ENCODE assay signal across 9 cellular contexts in genomic region chr16:2838928-2839327, GRCh38. TPM values are rescaled to one million over a fixed set of nuclear protein-coding genes. Genes with fewer than 3 reads are reported as not detected.
DNase-seq lines count a peak whose midpoint lies in the region; ATAC-seq and TF ChIP-seq lines count a peak whose summit lies in the region.
"Had no signal": no experiment of that assay in that cellular context is flagged by ENCODE, and none has a peak within 500 bp of the region (broad histone marks: within the 10 kb centered on the region; RNA-seq: fewer than 3 reads in every experiment).

No MANE protein-coding gene starts in this region.

- H3K4me1 Mint-ChIP-seq in CD8-positive, alpha-beta memory T cell, result peaks cover 33 to 49% (median 38%) of the 10 kb centered on the region in 3 donors
- H3K4me1 Mint-ChIP-seq in activated naive CD8-positive, alpha-beta T cell treated with anti-CD3 and anti-CD28 coated beads for 36 hours, result peaks cover 22% of the 10 kb centered on the region
- peaks cover 3% of the 10 kb centered on the region for H3K4me1 Mint-ChIP-seq in progenitor cell of endocrine pancreas (ENCODE audit: low read depth)

- POLR2A ChIA-PET in CD8-positive, alpha-beta memory T cell (lab: Charles Lee), result no interaction called here

- no peak overlapping the region for H3K4me3 ChIP-seq in CD8-positive, alpha-beta memory T cell (ENCODE audit: low read length)
- H3K4me3 ChIP-seq in cardiac muscle cell, result no peak overlapping the region

- no peaks in the 10 kb centered on the region for H3K36me3 Mint-ChIP-seq in CD8-positive, alpha-beta memory T cell
- peaks cover 5% of the 10 kb centered on the region for H3K36me3 Mint-ChIP-seq in activated naive CD8-positive, alpha-beta T cell treated with anti-CD3 and anti-CD28 coated beads for 36 hours
- H3K36me3 Mint-ChIP-seq in progenitor cell of endocrine pancreas (ENCODE audit: insufficient read depth), result no peaks in the 10 kb centered on the region

- no peaks in the 10 kb centered on the region for H3K9me3 Mint-ChIP-seq in CD8-positive, alpha-beta memory T cell
- peaks cover 3% of the 10 kb centered on the region for H3K9me3 Mint-ChIP-seq in activated naive CD8-positive, alpha-beta T cell treated with anti-CD3 and anti-CD28 coated beads for 36 hours
- H3K9me3 Mint-ChIP-seq in progenitor cell of endocrine pancreas (ENCODE audit: low read depth), result no peaks in the 10 kb centered on the region

- H3K9me3 ChIP-seq in CD8-positive, alpha-beta memory T cell (ENCODE audit: low read length), result no peaks in the 10 kb centered on the region
- no peaks in the 10 kb centered on the region for H3K9me3 ChIP-seq in cardiac muscle cell (ENCODE audit: low read depth)

- H3K27ac Mint-ChIP-seq in CD8-positive, alpha-beta memory T cell, result peak overlapping the region in 7 of 8 donors; percentile 20 to 88 (median 74)
- no peak overlapping the region for H3K27ac Mint-ChIP-seq in activated naive CD8-positive, alpha-beta T cell treated with anti-CD3 and anti-CD28 coated beads for 36 hours
- H3K27ac Mint-ChIP-seq in progenitor cell of endocrine pancreas, result no peak overlapping the region

- no peaks in the 10 kb centered on the region for H3K36me3 ChIP-seq in CD8-positive, alpha-beta memory T cell (ENCODE audit: insufficient read depth, low read length)
- H3K36me3 ChIP-seq in cardiac muscle cell, result no peaks in the 10 kb centered on the region

- DNase-seq in CD8-positive, alpha-beta memory T cell, result peak; percentile 33 to 74 (median 55)
- peak; percentile 69 for DNase-seq in HCEC 1CT
- peak; percentile 23 for DNase-seq in SHP77 treated with DMSO at 0.1 percent for 48 hours (lab: John Stamatoyannopoulos, UW)
- peak; percentile 65 for DNase-seq in activated naive CD8-positive, alpha-beta T cell treated with anti-CD3 and anti-CD28 coated beads for 36 hours
- DNase-seq in cardiac muscle cell (ENCODE audit: low read depth in 1 of 2, low spot score in 1 of 2), result peak; percentile 84 to 86
- peak; percentile 62 for DNase-seq in progenitor cell of endocrine pancreas (ENCODE audit: low spot score, unreplicated experiment)
- no peak for DNase-seq in KG1 (lab: John Stamatoyannopoulos, UW)

- no peaks in the 10 kb centered on the region for H3K27me3 ChIP-seq in CD8-positive, alpha-beta memory T cell (ENCODE audit: insufficient read depth, low read length, poor library complexity, severe bottlenecking)
- peaks cover under 1% of the 10 kb centered on the region for H3K27me3 ChIP-seq in cardiac muscle cell

- H3K27ac ChIP-seq in CD8-positive, alpha-beta memory T cell (ENCODE audit: low read depth, low read length), result no peak overlapping the region
- H3K27ac ChIP-seq in cardiac muscle cell, result no peak overlapping the region

- peaks cover 42% of the 10 kb centered on the region for H3K4me1 ChIP-seq in CD8-positive, alpha-beta memory T cell (ENCODE audit: insufficient read depth, low read length)
- H3K4me1 ChIP-seq in cardiac muscle cell (ENCODE audit: low read depth), result no peaks in the 10 kb centered on the region

- peaks cover 0 to 5% of the 10 kb centered on the region in 2 donors for H3K27me3 Mint-ChIP-seq in CD8-positive, alpha-beta memory T cell
- peaks cover 2% of the 10 kb centered on the region for H3K27me3 Mint-ChIP-seq in activated naive CD8-positive, alpha-beta T cell treated with anti-CD3 and anti-CD28 coated beads for 36 hours
- peaks cover 11% of the 10 kb centered on the region for H3K27me3 Mint-ChIP-seq in progenitor cell of endocrine pancreas

- ATAC-seq in HG03378 (IDR thresholded peaks at IDR 0.05; ENCODE audit: unreplicated experiment), result no peak

- TF ChIP-seq CTCF in cardiac muscle cell (IDR thresholded peaks at IDR 0.05; ENCODE audit: low read depth, low read length), result peak; percentile 93
- peak; percentile 92 for TF ChIP-seq CTCF in progenitor cell of endocrine pancreas (IDR thresholded peaks at IDR 0.05; ENCODE audit: unreplicated experiment)

- no peak overlapping the region for H3K4me3 Mint-ChIP-seq in CD8-positive, alpha-beta memory T cell
- H3K4me3 Mint-ChIP-seq in activated naive CD8-positive, alpha-beta T cell treated with anti-CD3 and anti-CD28 coated beads for 36 hours, result no peak overlapping the region
- no peak overlapping the region for H3K4me3 Mint-ChIP-seq in progenitor cell of endocrine pancreas (ENCODE audit: low read depth)

- CTCF ChIA-PET in CD8-positive, alpha-beta memory T cell (lab: Charles Lee), result interaction anchor here (0.9 to 3.5 kb wide), 10 partner anchors 15 to 88 kb away, joined by 3 to 51 read pairs (median 4); partner anchors contain the start of gene FLYWCH1

RNA-seq across cellular contexts. Expression of gene ZG16B, which starts 8.8 kb away (rescaled TPM):
- total RNA-seq in CD8-positive, alpha-beta memory T cell, result under 1 TPM; 0.29 to 0.74 TPM
- not detected for polyA plus RNA-seq in CD8-positive, alpha-beta memory T cell
- total RNA-seq in activated naive CD8-positive, alpha-beta T cell treated with anti-CD3 and anti-CD28 coated beads for 36 hours, result 1 to 10 TPM; 1.1 to 1.6 TPM
- total RNA-seq in cardiac muscle cell (not detected in 2 replicates), progenitor cell of endocrine pancreas (not detected in 2 replicates)
- not detected in 2 replicates for polyA plus RNA-seq in cardiac muscle cell

RNA-seq across cellular contexts. Expression of gene PRSS22, which starts 19.0 kb away (rescaled TPM):
- total RNA-seq in CD8-positive, alpha-beta memory T cell, result not detected
- polyA plus RNA-seq in CD8-positive, alpha-beta memory T cell, result not detected
- not detected for total RNA-seq in activated naive CD8-positive, alpha-beta T cell treated with anti-CD3 and anti-CD28 coated beads for 36 hours
- total RNA-seq in cardiac muscle cell (not detected in 2 replicates), progenitor cell of endocrine pancreas (23.3 and 25.9 TPM in 2 replicates)
- polyA plus RNA-seq in cardiac muscle cell, result not detected in 2 replicates
- total RNA-seq: T-helper 1 cell treated with Interleukin-12 subunit alpha and Interleukin-12 subunit beta and Interleukin-4 antibody, amounts not matched to agents 30 ng/mL and 1 ng/mL, for 36 hours had no signal

RNA-seq across cellular contexts. Expression of gene PRSS21, which starts 21.9 kb away (rescaled TPM):
- 1 to 10 TPM; 8.8 to 9.2 TPM for total RNA-seq in CD8-positive, alpha-beta memory T cell
- polyA plus RNA-seq in CD8-positive, alpha-beta memory T cell, result 13.6 TPM
- total RNA-seq in activated naive CD8-positive, alpha-beta T cell treated with anti-CD3 and anti-CD28 coated beads for 36 hours, result 10 to 100 TPM; 11.2 to 13.1 TPM
- not detected in 2 replicates for total RNA-seq in cardiac muscle cell
- not detected in 2 replicates for polyA plus RNA-seq in cardiac muscle cell
- total RNA-seq in progenitor cell of endocrine pancreas, result not detected in 2 replicates

RNA-seq across cellular contexts. Expression of gene PRSS41, which starts 40.7 kb away (rescaled TPM):
- total RNA-seq in CD8-positive, alpha-beta memory T cell, result not detected
- polyA plus RNA-seq in CD8-positive, alpha-beta memory T cell, result not detected
- total RNA-seq in activated naive CD8-positive, alpha-beta T cell treated with anti-CD3 and anti-CD28 coated beads for 36 hours, result not detected
- total RNA-seq in cardiac muscle cell (not detected in 2 replicates), progenitor cell of endocrine pancreas (not detected in 2 replicates)
- not detected in 2 replicates for polyA plus RNA-seq in cardiac muscle cell
- total RNA-seq: T-helper 1 cell treated with Interleukin-12 subunit alpha and Interleukin-12 subunit beta and Interleukin-4 antibody, amounts not matched to agents 30 ng/mL and 1 ng/mL, for 36 hours had no signal

RNA-seq across cellular contexts. Expression of gene FLYWCH2, which starts 44.1 kb away (rescaled TPM):
- 10 to 100 TPM; 24.7 to 27.2 TPM for total RNA-seq in CD8-positive, alpha-beta memory T cell
- polyA plus RNA-seq in CD8-positive, alpha-beta memory T cell, result 24.0 TPM
- 10 to 100 TPM; 18.0 to 18.3 TPM for total RNA-seq in activated naive CD8-positive, alpha-beta T cell treated with anti-CD3 and anti-CD28 coated beads for 36 hours
- 134 and 148 TPM in 2 replicates for total RNA-seq in cardiac muscle cell
- 59.2 and 66.1 TPM in 2 replicates for polyA plus RNA-seq in cardiac muscle cell
- 26.3 and 26.9 TPM in 2 replicates for total RNA-seq in progenitor cell of endocrine pancreas

Comparison
In these comparisons a context has a peak if more than half of its experiments do, and no peak if none do; other contexts are left out.
1. H3K27ac Mint-ChIP-seq: peak in CD8-positive, alpha-beta memory T cell (7 of 8); none in activated naive CD8-positive, alpha-beta T cell treated with anti-CD3 and anti-CD28 coated beads for 36 hours (single experiment) and progenitor cell of endocrine pancreas (single experiment).
2. RNA of gene PRSS22, which starts 19.0 kb away (total RNA-seq): 23.3 to 25.9 TPM in progenitor cell of endocrine pancreas; not detected in CD8-positive, alpha-beta memory T cell, not detected in activated naive CD8-positive, alpha-beta T cell treated with anti-CD3 and anti-CD28 coated beads for 36 hours and not detected in cardiac muscle cell; every median in the first group is over 10 times any median in the second.